11 cellular contexts compared by ENCODE assay signal in genomic region chr2:55985406-55985805, GRCh38.
A peak's percentile ranks its signal among the peaks of the same experiment; 100 is the strongest.
DNase-seq lines count a peak whose midpoint lies in the region; ATAC-seq, FAIRE-seq and TF ChIP-seq lines count a peak whose summit lies in the region.
"Had no signal": no experiment of that assay in that cellular context is flagged by ENCODE, and none has a peak within 500 bp of the region (broad histone marks: within the 10 kb centered on the region; RNA-seq: fewer than 3 reads in every experiment).

No MANE protein-coding gene starts in this region.

- no peak overlapping the region for H2AFZ ChIP-seq in endothelial cell of umbilical vein (ENCODE audit: low read depth, low read length)

- peaks cover 3% of the 10 kb centered on the region for H3K27me3 Mint-ChIP-seq in activated CD4-positive, alpha-beta T cell treated with anti-CD3 and anti-CD28 coated beads for 36 hours

- TF ChIP-seq CTCF in endothelial cell of umbilical vein (IDR thresholded peaks at IDR 0.05; ENCODE audit: extremely low read depth in 1 of 2, insufficient read depth in 1 of 2, low read depth in 1 of 2, low read length in 2 of 2): no peak

- FAIRE-seq in endothelial cell of umbilical vein (lab: Jason Lieb, UNC): peak; percentile 67
- FAIRE-seq: colon, D721Med had no signal

- peaks cover 32% of the 10 kb centered on the region for H3K79me2 ChIP-seq in endothelial cell of umbilical vein (ENCODE audit: control insufficient read depth, insufficient read depth, low read length)

- intact Hi-C loops in endothelial cell of umbilical vein (cut with micrococcal nuclease): no loop called here
- intact Hi-C loops in activated CD4-positive, alpha-beta T cell treated with anti-CD3 and anti-CD28 coated beads for 36 hours (cut with DNase I, micrococcal nuclease): no loop called here

- H3K4me2 ChIP-seq in endothelial cell of umbilical vein (ENCODE audit: insufficient read depth, low read length): peak overlapping the region; percentile 69

- H3K9ac ChIP-seq in endothelial cell of umbilical vein (replicated peaks; ENCODE audit: extremely low read depth, insufficient read depth, low read length): peak overlapping the region; percentile 68

- dilution Hi-C loops in endothelial cell of umbilical vein (cut with MboI; ENCODE audit: extremely low pct_ligation_motif_present, low sequenced_read_pairs): loop anchor here (25.0 kb wide), 1 partner anchor 98 kb away; no protein-coding TSS in a partner anchor

- H3K4me3 ChIP-seq in endothelial cell of umbilical vein (replicated peaks in 1 of 3; ENCODE audit: insufficient read depth in 1 of 3, low read depth in 1 of 3, low read length in 3 of 3): peak overlapping the region in 2 of 3 experiments; percentile 4 to 32

- H3K9me3 ChIP-seq in endothelial cell of umbilical vein (replicated peaks; ENCODE audit: control insufficient read depth, insufficient read depth, low read length): no peaks in the 10 kb centered on the region

- no peak for TF ChIP-seq POLR2A in endothelial cell of umbilical vein (IDR thresholded peaks at IDR 0.05; ENCODE audit: low read depth, low read length)

- POLR2A ChIA-PET in endothelial cell of umbilical vein (lab: Charles Lee): no interaction called here
- POLR2A ChIA-PET in activated CD4-positive, alpha-beta T cell treated with anti-CD3 and anti-CD28 coated beads for 36 hours (lab: Charles Lee): no interaction called here

- no peaks in the 10 kb centered on the region for H3K9me3 Mint-ChIP-seq in activated CD4-positive, alpha-beta T cell treated with anti-CD3 and anti-CD28 coated beads for 36 hours (ENCODE audit: low read depth)

- peak; percentile 98 for ATAC-seq in GM18867 (IDR thresholded peaks at IDR 0.05; ENCODE audit: unreplicated experiment)
- ATAC-seq in GM21737 (IDR thresholded peaks at IDR 0.05; ENCODE audit: unreplicated experiment): peak; percentile 93
- peak; percentile 99 for ATAC-seq in HG03378 (IDR thresholded peaks at IDR 0.05; ENCODE audit: unreplicated experiment)
- ATAC-seq in activated CD4-positive, alpha-beta T cell treated with anti-CD3 and anti-CD28 coated beads for 36 hours: no peak

- H3K36me3 ChIP-seq in endothelial cell of umbilical vein (ENCODE audit: control insufficient read depth in 2 of 2, extremely low read depth in 1 of 2, insufficient read depth in 2 of 2, low read length in 2 of 2): no peaks in the 10 kb centered on the region

- DNase-seq in endothelial cell of umbilical vein (ENCODE audit: low read depth, low spot score) (peak; percentile 77), middle frontal gyrus (ENCODE audit: extremely low spot score, low spot score) (no peak), NCI-H446 treated with DMSO at 0.1 percent for 48 hours (lab: John Stamatoyannopoulos, UW) (no peak)
- no peak for DNase-seq in activated CD4-positive, alpha-beta T cell treated with anti-CD3 and anti-CD28 coated beads for 36 hours
- no peak for DNase-seq in effector CD4-positive, alpha-beta T cell
- DNase-seq: stimulated activated CD4-positive, alpha-beta T cell treated with anti-CD3 and anti-CD28 coated beads, Interleukin-4, amount 100 ng/mL, for 4 hours had no signal

- H3K27ac Mint-ChIP-seq in activated CD4-positive, alpha-beta T cell treated with anti-CD3 and anti-CD28 coated beads for 36 hours: no peak overlapping the region

- H3K4me3 Mint-ChIP-seq in activated CD4-positive, alpha-beta T cell treated with anti-CD3 and anti-CD28 coated beads for 36 hours: no peak overlapping the region

- H3K9me1 ChIP-seq in endothelial cell of umbilical vein (replicated peaks; ENCODE audit: control insufficient read depth, extremely low read depth, insufficient read depth, low read length): no peaks in the 10 kb centered on the region

- no peaks in the 10 kb centered on the region for H3K36me3 Mint-ChIP-seq in activated CD4-positive, alpha-beta T cell treated with anti-CD3 and anti-CD28 coated beads for 36 hours (ENCODE audit: low read depth)

- peak overlapping the region; percentile 96 for H3K27ac ChIP-seq in endothelial cell of umbilical vein (ENCODE audit: insufficient read depth, low read depth, low read length)

- no peaks in the 10 kb centered on the region for H3K4me1 Mint-ChIP-seq in activated CD4-positive, alpha-beta T cell treated with anti-CD3 and anti-CD28 coated beads for 36 hours

- BruUV-seq in endothelial cell of umbilical vein (replicated peaks; lab: Mats Ljungman, UMichigan): no TSS peak

- H3K27me3 ChIP-seq in endothelial cell of umbilical vein (ENCODE audit: control insufficient read depth in 2 of 2, insufficient read depth in 2 of 2, low read length in 2 of 2): no peaks in the 10 kb centered on the region

- CTCF ChIA-PET in endothelial cell of umbilical vein (lab: Charles Lee): interaction anchor here (1.9 to 2.4 kb wide), 2 partner anchors 17 to 21 kb away, joined by 5 to 11 read pairs; no protein-coding TSS in a partner anchor
- CTCF ChIA-PET in activated CD4-positive, alpha-beta T cell treated with anti-CD3 and anti-CD28 coated beads for 36 hours (lab: Charles Lee): no interaction called here

- H3K4me1 ChIP-seq in endothelial cell of umbilical vein (ENCODE audit: control insufficient read depth, extremely low read depth, insufficient read depth, low read length): peaks cover 46% of the 10 kb centered on the region

- H4K20me1 ChIP-seq in endothelial cell of umbilical vein (replicated peaks; ENCODE audit: control insufficient read depth, extremely low read depth, insufficient read depth, low read length): no peaks in the 10 kb centered on the region

TF ChIP-seq in endothelial cell of umbilical vein, 7 proteins besides CTCF, POLR2A, EP300 and RAD21:
- no peak for TF ChIP-seq MYC (IDR thresholded peaks at IDR 0.05; ENCODE audit: low read depth, low read length)
- peak; percentile 5 for TF ChIP-seq JUN (IDR thresholded peaks at IDR 0.05; ENCODE audit: borderline replicate concordance, insufficient read depth, insufficient read length, low read depth)
- peak; percentile 37 for TF ChIP-seq POLR2AphosphoS5 (IDR thresholded peaks at IDR 0.05; ENCODE audit: insufficient read depth, low read depth, low read length)
